ENCODE assay signal across 9 cellular contexts in genomic region chr20:62951896-62952372, GRCh38. TPM values are rescaled to one million over a fixed set of nuclear protein-coding genes. Genes with fewer than 3 reads are reported as not detected.
DNase-seq lines count a peak whose midpoint lies in the region; ATAC-seq and TF ChIP-seq lines count a peak whose summit lies in the region.
"Had no signal": no experiment of that assay in that cellular context is flagged by ENCODE, and none has a peak within 500 bp of the region (broad histone marks: within the 10 kb centered on the region; RNA-seq: fewer than 3 reads in every experiment).

No MANE protein-coding gene starts in this region.

- H3K9me3 Mint-ChIP-seq in activated T-cell treated with anti-CD3 and anti-CD28 coated beads, Interleukin-2, amount 50 U/mL, for 24 hours = no peaks in the 10 kb centered on the region
- H3K9me3 Mint-ChIP-seq in activated naive CD8-positive, alpha-beta T cell (ENCODE audit: low read depth) = no peaks in the 10 kb centered on the region

- intact Hi-C loops in left lung (cut with DNase I) = no loop called here
- intact Hi-C loops in stomach (cut with DNase I; ENCODE audit: low total_unique reads) = no loop called here

- peak overlapping the region; percentile 77 for H3K4me3 Mint-ChIP-seq in activated T-cell treated with anti-CD3 and anti-CD28 coated beads, Interleukin-2, amount 50 U/mL, for 24 hours
- peak overlapping the region; percentile 67 for H3K4me3 Mint-ChIP-seq in activated naive CD8-positive, alpha-beta T cell

- peaks cover 17 to 38% of the 10 kb centered on the region in 2 donors for H3K4me1 ChIP-seq in left lung
- peaks cover 37 to 57% (median 52%) of the 10 kb centered on the region in 4 donors for H3K4me1 ChIP-seq in stomach

- no peaks in the 10 kb centered on the region for H3K27me3 ChIP-seq in left lung
- H3K27me3 ChIP-seq in stomach = no peaks in the 10 kb centered on the region
- H3K27me3 ChIP-seq: MG63 had no signal

- H3K27ac ChIP-seq in left lung (peak overlapping the region; percentile 76 to 86), stomach (peak overlapping the region in 4 of 5 donors; percentile 84 to 92 (median 88))

- TF ChIP-seq POLR2A in stomach (IDR thresholded peaks at IDR 0.05) = no peak

- H3K36me3 ChIP-seq in left lung (peaks cover 0 to 39% of the 10 kb centered on the region in 2 donors), stomach (peaks cover 13 to 47% (median 40%) of the 10 kb centered on the region in 4 donors)

- H3K9me3 ChIP-seq in left lung (no peaks in the 10 kb centered on the region), stomach (no peaks in the 10 kb centered on the region)
- H3K9me3 ChIP-seq: MG63 had no signal

- H3K4me1 Mint-ChIP-seq in activated T-cell treated with anti-CD3 and anti-CD28 coated beads, Interleukin-2, amount 50 U/mL, for 24 hours (ENCODE audit: low read depth) = peaks cover 30% of the 10 kb centered on the region
- peaks cover 25% of the 10 kb centered on the region for H3K4me1 Mint-ChIP-seq in activated naive CD8-positive, alpha-beta T cell (ENCODE audit: low read depth)

- H3K27me3 Mint-ChIP-seq in activated T-cell treated with anti-CD3 and anti-CD28 coated beads, Interleukin-2, amount 50 U/mL, for 24 hours = no peaks in the 10 kb centered on the region
- H3K27me3 Mint-ChIP-seq in activated naive CD8-positive, alpha-beta T cell = no peaks in the 10 kb centered on the region

- H3K27ac Mint-ChIP-seq in activated T-cell treated with anti-CD3 and anti-CD28 coated beads, Interleukin-2, amount 50 U/mL, for 24 hours = peak overlapping the region; percentile 59
- no peak overlapping the region for H3K27ac Mint-ChIP-seq in activated naive CD8-positive, alpha-beta T cell

- TF ChIP-seq EP300 in stomach (IDR thresholded peaks at IDR 0.05) = no peak

- TF ChIP-seq CTCF in left lung (IDR thresholded peaks at IDR 0.05) (no peak), stomach (IDR thresholded peaks at IDR 0.05) (no peak)

- ATAC-seq in left lung = no peak
- ATAC-seq in GM18498 (IDR thresholded peaks at IDR 0.05; ENCODE audit: unreplicated experiment) = no peak

- DNase-seq in activated T-cell treated with anti-CD3 and anti-CD28 coated beads, Interleukin-2, amount 50 U/mL, for 24 hours = no peak
- DNase-seq in activated T-cell treated with anti-CD3 and anti-CD28 coated beads, Interleukin-2, amount 50 U/mL, for 1 hour = no peak
- DNase-seq in left lung (no peak), stomach (no peak), GM19240 (ENCODE audit: insufficient read length, low spot score) (no peak)
- no peak for DNase-seq in stimulated activated CD4-positive, alpha-beta T cell treated with anti-CD3 and anti-CD28 coated beads, Interleukin-15, amount 100 ng/mL, for 24 hours
- DNase-seq: MG63 had no signal

- H3K36me3 Mint-ChIP-seq in activated T-cell treated with anti-CD3 and anti-CD28 coated beads, Interleukin-2, amount 50 U/mL, for 24 hours (ENCODE audit: low read depth) = peaks cover 51% of the 10 kb centered on the region
- H3K36me3 Mint-ChIP-seq in activated naive CD8-positive, alpha-beta T cell = peaks cover 10% of the 10 kb centered on the region

- H3K4me3 ChIP-seq in left lung = peak overlapping the region in 1 of 2 donors; percentile 47
- peak overlapping the region; percentile 33 to 50 (median 48) for H3K4me3 ChIP-seq in stomach
- H3K4me3 ChIP-seq: MG63 had no signal

- WGBS in stomach, 5 donors = 67 to 88% (median 85%) methylated on average over 3 to 8 of the region's 8 CpGs

RNA-seq across cellular contexts. Expression of gene SLC17A9, which starts 0.6 kb away (rescaled TPM):
- total RNA-seq in left lung (10 to 100 TPM; 16.1 to 18.1 TPM), stomach (10 to 100 TPM in 4 of 5 donors, 1 to 10 TPM in 1; 9.0 to 76.4 (median 18.7) TPM)
- 1 to 10 TPM; 1.1 to 10.0 (median 5.8) TPM for polyA plus RNA-seq in stomach

RNA-seq across cellular contexts. Expression of gene GID8, which starts 14.0 kb away (rescaled TPM):
- total RNA-seq in left lung (10 to 100 TPM; 24.5 to 25.4 TPM), stomach (10 to 100 TPM; 12.3 to 39.3 (median 19.2) TPM)
- 10 to 100 TPM; 10.8 to 13.6 (median 12.5) TPM for polyA plus RNA-seq in stomach

RNA-seq across cellular contexts. Expression of gene DIDO1, which starts 25.6 kb away (rescaled TPM):
- total RNA-seq in left lung = 10 to 100 TPM; 38.1 to 45.7 TPM
- 100 to 1,000 TPM in 1 of 5 donors, 10 to 100 TPM in 4; 56.0 to 117 (median 74.2) TPM for total RNA-seq in stomach
- polyA plus RNA-seq in stomach = 10 to 100 TPM in 2 of 3 donors, 1 to 10 TPM in 1; 8.1 to 14.2 (median 14.1) TPM

RNA-seq across cellular contexts. Expression of gene BHLHE23, which starts 54.8 kb away (rescaled TPM):
- total RNA-seq in left lung = not detected
- total RNA-seq in stomach = under 1 TPM in 1 of 5 donors, not detected in 4; 0.55 TPM
- not detected for polyA plus RNA-seq in stomach
